ENCODE assay signal across 1 cellular context in the genomic region with DNA sequence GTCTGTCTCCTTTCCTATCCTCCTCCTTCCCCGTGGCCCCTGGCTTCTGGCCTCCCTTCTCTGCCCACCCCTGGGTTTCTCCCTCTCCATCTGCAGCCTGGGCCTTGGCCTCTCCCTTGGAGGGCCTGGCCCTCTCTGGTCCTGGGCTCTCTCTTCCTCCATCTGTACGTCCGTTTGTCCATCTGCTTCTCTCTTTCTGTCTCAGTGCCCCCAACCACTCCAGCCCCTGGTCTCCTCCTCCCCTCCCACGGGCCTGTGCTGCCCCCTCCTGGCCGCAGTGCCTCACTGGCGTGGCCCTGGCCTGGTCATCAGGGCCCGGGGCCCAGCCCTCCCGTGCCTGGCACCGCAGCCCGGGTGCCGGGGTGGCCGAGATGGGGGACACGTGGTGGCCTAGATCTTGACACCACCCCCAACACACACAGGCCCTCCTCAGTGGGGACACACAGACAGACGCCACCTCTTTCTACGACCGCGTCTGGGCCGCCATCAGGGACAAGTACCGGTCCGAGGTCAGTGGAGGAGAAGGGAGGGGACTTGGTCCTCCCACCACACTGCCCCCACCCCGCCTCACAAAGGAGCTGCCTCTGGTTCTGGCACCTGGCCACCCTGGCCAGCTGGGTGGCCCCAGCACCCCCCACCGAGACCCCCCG.
TF ChIP-seq lines count a peak whose summit lies in the region.

No MANE protein-coding gene starts in this region.

TF ChIP-seq in H1, 55 proteins besides CTCF, POLR2A, EP300 and RAD21:
- no peak for TF ChIP-seq CREB1 (IDR thresholded peaks at IDR 0.05)
- TF ChIP-seq CHD2 (IDR thresholded peaks at IDR 0.05; ENCODE audit: low read length), result no peak
- TF ChIP-seq, protein P1, sequence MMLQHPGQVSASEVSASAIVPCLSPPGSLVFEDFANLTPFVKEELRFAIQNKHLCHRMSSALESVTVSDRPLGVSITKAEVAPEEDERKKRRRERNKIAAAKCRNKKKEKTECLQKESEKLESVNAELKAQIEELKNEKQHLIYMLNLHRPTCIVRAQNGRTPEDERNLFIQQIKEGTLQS (IDR thresholded peaks at IDR 0.05; ENCODE audit: insufficient read depth, low read depth, low read length), result no peak
- no peak for TF ChIP-seq TEAD4 (IDR thresholded peaks at IDR 0.05; ENCODE audit: low read depth, low read length)
- TF ChIP-seq RFX5 (IDR thresholded peaks at IDR 0.05; ENCODE audit: borderline replicate concordance, low read depth, low read length), result no peak
- no peak for TF ChIP-seq TAF7 (optimal IDR thresholded peaks at IDR 0.05; ENCODE audit: borderline replicate concordance, low read depth, low read length)
- no peak for TF ChIP-seq CBX8 (IDR thresholded peaks at IDR 0.05; ENCODE audit: borderline replicate concordance, low read depth, low read length)
- TF ChIP-seq SIN3A (conservative IDR thresholded peaks at IDR 0.05 in 1 of 2, IDR thresholded peaks at IDR 0.05 in 1 of 2; ENCODE audit: low read depth in 1 of 2, low read length in 2 of 2), result no peak
- no peak for TF ChIP-seq SP4 (IDR thresholded peaks at IDR 0.05; ENCODE audit: low read length)
- TF ChIP-seq EZH2 (IDR thresholded peaks at IDR 0.05; ENCODE audit: low read depth, low read length, severe bottlenecking), result no peak
- TF ChIP-seq RBBP5 (IDR thresholded peaks at IDR 0.05; ENCODE audit: borderline replicate concordance, low read depth, low read length), result no peak
- TF ChIP-seq TCF12 (IDR thresholded peaks at IDR 0.05; ENCODE audit: low read depth, low read length), result no peak
